9 cellular contexts compared by ENCODE assay signal in the genomic region with DNA sequence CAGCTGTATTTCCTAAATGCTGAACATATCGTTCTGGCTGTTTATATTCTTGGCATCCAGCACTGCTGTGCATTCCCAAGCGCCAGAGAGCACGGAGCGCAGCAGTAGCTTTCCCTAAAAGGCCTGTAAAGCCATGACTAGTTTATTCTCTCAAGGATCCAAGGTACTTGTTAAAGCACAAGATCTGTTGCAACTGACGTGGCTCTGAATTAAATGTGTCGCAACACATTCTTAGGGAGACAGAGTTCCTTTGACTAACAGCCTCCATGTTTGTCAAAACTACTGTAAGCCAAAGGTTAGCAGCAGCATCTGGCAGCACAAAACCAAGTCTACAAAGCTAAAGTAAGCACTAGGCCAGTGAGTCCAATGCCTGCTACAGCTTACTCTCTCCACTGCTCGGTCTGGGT.
DNase-seq lines count a peak whose midpoint lies in the region; ATAC-seq and TF ChIP-seq lines count a peak whose summit lies in the region.
"Had no signal": no experiment of that assay in that cellular context is flagged by ENCODE, and none has a peak within 500 bp of the region (broad histone marks: within the 10 kb centered on the region; RNA-seq: fewer than 3 reads in every experiment).

No MANE protein-coding gene starts in this region.

- H3K27me3 ChIP-seq in right atrium auricular region, result no peaks in the 10 kb centered on the region
- H3K27me3 ChIP-seq in skeletal muscle satellite cell (ENCODE audit: control insufficient read depth, insufficient read depth, low read length), result no peaks in the 10 kb centered on the region

- H3K4me2 ChIP-seq in skeletal muscle satellite cell (ENCODE audit: low read length), result peak overlapping the region; percentile 7

- no peaks in the 10 kb centered on the region for H3K36me3 ChIP-seq in right atrium auricular region
- H3K36me3 ChIP-seq in skeletal muscle satellite cell (ENCODE audit: insufficient read depth, low read length), result no peaks in the 10 kb centered on the region

- H3K9me3 ChIP-seq in right atrium auricular region (no peaks in the 10 kb centered on the region), skeletal muscle satellite cell (replicated peaks; ENCODE audit: low read length) (no peaks in the 10 kb centered on the region)

- H3K9ac ChIP-seq in skeletal muscle satellite cell (ENCODE audit: low read depth, low read length), result peak overlapping the region; percentile 10

- TF ChIP-seq CTCF in right atrium auricular region (IDR thresholded peaks at IDR 0.05), result no peak

- ATAC-seq in GM19397 (IDR thresholded peaks at IDR 0.05; ENCODE audit: unreplicated experiment), result no peak

- no peak overlapping the region for H3K27ac ChIP-seq in right atrium auricular region

- DNase-seq in HCEC 1CT (peak; percentile 99), amniotic epithelial cell (ENCODE audit: low read depth) (peak; percentile 98), right atrium auricular region (ENCODE audit: low spot score) (peak; percentile 62), GF-D8 (lab: John Stamatoyannopoulos, UW) (no peak), NCI-H510A treated with DMSO at 0.1 percent for 48 hours (lab: John Stamatoyannopoulos, UW) (no peak)
- no peak for DNase-seq in effector CD8-positive, alpha-beta T cell (lab: John Stamatoyannopoulos, UW)
- DNase-seq: stimulated activated CD4-positive, alpha-beta T cell treated with anti-CD3 and anti-CD28 coated beads, Interleukin-12 subunit alpha, Interleukin-12 subunit beta, amount 100 ng/mL, for 4 hours had no signal

- H3K4me1 ChIP-seq in right atrium auricular region, result no peaks in the 10 kb centered on the region
- peaks cover 26% of the 10 kb centered on the region for H3K4me1 ChIP-seq in skeletal muscle satellite cell (ENCODE audit: control insufficient read depth, insufficient read depth, low read length)

- no peak overlapping the region for H3K4me3 ChIP-seq in right atrium auricular region
- H3K4me3 ChIP-seq in skeletal muscle satellite cell (ENCODE audit: low read length), result no peak overlapping the region

Comparison
In these comparisons a context has a peak if more than half of its experiments do, and no peak if none do; other contexts are left out.
1. DNase-seq: peak in HCEC 1CT (single experiment), amniotic epithelial cell (single experiment) and right atrium auricular region (single experiment); none in effector CD8-positive, alpha-beta T cell (single experiment), GF-D8 (single experiment) and NCI-H510A treated with DMSO at 0.1 percent for 48 hours (single experiment).